Comparison of ENCODE assay signal across 8 cellular contexts in the genomic region with DNA sequence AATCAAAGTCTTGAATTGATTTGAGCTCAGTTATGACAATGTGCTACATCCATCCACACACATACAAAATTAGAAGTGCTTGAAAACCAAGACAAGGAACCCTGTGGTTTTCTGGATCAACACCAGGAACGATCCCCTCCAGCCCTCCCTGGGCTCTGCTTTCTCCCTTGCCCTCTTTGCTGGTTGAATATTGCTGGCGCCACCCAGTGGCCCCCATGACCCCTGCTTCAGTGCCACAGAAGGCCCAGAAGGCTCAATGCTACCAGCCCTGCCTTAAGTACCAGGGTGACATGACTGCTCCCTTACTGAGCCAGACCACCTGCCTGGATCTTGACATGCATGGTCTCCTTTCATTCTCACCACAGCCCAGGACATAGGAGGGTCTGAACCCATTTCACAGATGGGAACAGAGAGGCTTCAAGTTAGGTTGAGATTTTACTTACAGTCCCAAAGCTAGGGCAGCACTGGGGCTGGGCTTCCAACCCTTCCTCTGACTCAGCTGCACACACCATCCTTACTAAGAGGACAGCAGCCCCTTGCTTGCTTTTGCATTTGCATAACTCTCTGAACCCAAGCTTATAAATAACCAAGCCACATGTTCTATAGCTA. TPM values are rescaled to one million over a fixed set of nuclear protein-coding genes. Genes with fewer than 3 reads are reported as not detected.
A peak's percentile ranks its signal among the peaks of the same experiment; 100 is the strongest.
DNase-seq lines count a peak whose midpoint lies in the region; ATAC-seq lines count a peak whose summit lies in the region.

No MANE protein-coding gene starts in this region.

- H3K27ac Mint-ChIP-seq in activated naive CD8-positive, alpha-beta T cell treated with anti-CD3 and anti-CD28 coated beads, Interleukin-2, amount 10 ng/mL, durations not matched to agents 7 days and 5 days: no peak overlapping the region

- no peaks in the 10 kb centered on the region for H3K36me3 Mint-ChIP-seq in activated naive CD8-positive, alpha-beta T cell treated with anti-CD3 and anti-CD28 coated beads, Interleukin-2, amount 10 ng/mL, durations not matched to agents 7 days and 5 days

- H3K9me3 Mint-ChIP-seq in activated naive CD8-positive, alpha-beta T cell treated with anti-CD3 and anti-CD28 coated beads, Interleukin-2, amount 10 ng/mL, durations not matched to agents 7 days and 5 days: no peaks in the 10 kb centered on the region

- H3K4me1 Mint-ChIP-seq in activated naive CD8-positive, alpha-beta T cell treated with anti-CD3 and anti-CD28 coated beads, Interleukin-2, amount 10 ng/mL, durations not matched to agents 7 days and 5 days: peaks cover 2% of the 10 kb centered on the region

- peaks cover 7% of the 10 kb centered on the region for H3K27me3 Mint-ChIP-seq in activated naive CD8-positive, alpha-beta T cell treated with anti-CD3 and anti-CD28 coated beads, Interleukin-2, amount 10 ng/mL, durations not matched to agents 7 days and 5 days

- POLR2A ChIA-PET in activated naive CD8-positive, alpha-beta T cell treated with anti-CD3 and anti-CD28 coated beads, Interleukin-2, amount 10 ng/mL, durations not matched to agents 7 days and 5 days (lab: Charles Lee): no interaction called here

- peak; percentile 22 for DNase-seq in NCI-H345 (lab: John Stamatoyannopoulos, UW)
- no peak for DNase-seq in NCI-H345 treated with DMSO at 0.1 percent for 48 hours (lab: John Stamatoyannopoulos, UW; ENCODE audit: unreplicated experiment)
- peak; percentile 55 for DNase-seq in NOMO-1 treated with DMSO at 0.1 percent for 48 hours (lab: John Stamatoyannopoulos, UW; ENCODE audit: unreplicated experiment)
- peak; percentile 50 for DNase-seq in activated naive CD8-positive, alpha-beta T cell treated with anti-CD3 and anti-CD28 coated beads, Interleukin-2, amount 10 ng/mL, durations not matched to agents 7 days and 5 days
- DNase-seq in hypothalamus (lab: John Stamatoyannopoulos, UW): peak in 46 of 51 donors; percentile 6 to 81 (median 41)
- peak; percentile 22 for DNase-seq in stimulated activated CD4-positive, alpha-beta T cell treated with anti-CD3 and anti-CD28 coated beads, Interleukin-4, amount 100 ng/mL, for 1 hour

- peak; percentile 81 for ATAC-seq in GM21381 (IDR thresholded peaks at IDR 0.05; ENCODE audit: unreplicated experiment)
- peak; percentile 74 for ATAC-seq in HG03460 (IDR thresholded peaks at IDR 0.05; ENCODE audit: unreplicated experiment)
- peak; percentile 78 for ATAC-seq in activated naive CD8-positive, alpha-beta T cell treated with anti-CD3 and anti-CD28 coated beads, Interleukin-2, amount 10 ng/mL, durations not matched to agents 7 days and 5 days (ENCODE audit: low read depth)

- no peak overlapping the region for H3K4me3 Mint-ChIP-seq in activated naive CD8-positive, alpha-beta T cell treated with anti-CD3 and anti-CD28 coated beads, Interleukin-2, amount 10 ng/mL, durations not matched to agents 7 days and 5 days

RNA-seq across cellular contexts. Expression of gene IL12A, which starts 15.0 kb away (rescaled TPM):
- total RNA-seq in activated naive CD8-positive, alpha-beta T cell treated with anti-CD3 and anti-CD28 coated beads, Interleukin-2, amount 10 ng/mL, durations not matched to agents 7 days and 5 days: under 1 TPM; 0.19 to 0.65 TPM
